16 cellular contexts compared by ENCODE assay signal in genomic region chr6:141526985-141527384, GRCh38.
"Had no signal": no experiment of that assay in that cellular context is flagged by ENCODE, and none has a peak within 500 bp of the region (broad histone marks: within the 10 kb centered on the region; RNA-seq: fewer than 3 reads in every experiment).

No MANE protein-coding gene starts in this region.

- H3K4me3 ChIP-seq: mucosa of descending colon, prostate gland, right atrium auricular region, sigmoid colon, thoracic aorta, tibial nerve, upper lobe of left lung had no signal

- H3K79me2 ChIP-seq: parathyroid adenoma had no signal

- H3K27me3 ChIP-seq: neutrophil, right atrium auricular region, sigmoid colon, tibial nerve, upper lobe of left lung had no signal

- H3K4me1 ChIP-seq: parathyroid adenoma, prostate gland, right atrium auricular region, sigmoid colon, tibial nerve, upper lobe of left lung had no signal

- H3K9me3 ChIP-seq: neutrophil, prostate gland, right atrium auricular region, sigmoid colon, thoracic aorta, upper lobe of left lung had no signal

- H3K27ac ChIP-seq: neutrophil, parathyroid adenoma, prostate gland, right atrium auricular region, sigmoid colon, thoracic aorta, tibial nerve, upper lobe of left lung had no signal

- H2AFZ ChIP-seq: parathyroid adenoma had no signal

- ATAC-seq: left ventricle myocardium superior; mucosa of descending colon; natural killer cell treated with Interleukin-12 subunit alpha and Interleukin-12 subunit beta and Interleukin-15 and Interleukin-18, amount 100 ng/mL, for 72 hours; stimulated activated memory B cell treated with anti-CD40 and anti-IgM and Interleukin-4, amounts not matched to agents 10 μg/mL and 1 μg/mL and 100 μg/mL, for 72 hours had no signal

- DNase-seq: cortex of kidney; left ventricle myocardium superior; mesenchymal stem cell; mucosa of descending colon; naive B cell; sigmoid colon; stimulated activated CD4-positive, alpha-beta T cell treated with anti-CD3 and anti-CD28 coated beads, Interleukin-4, amount 100 ng/mL, for 4 hours; upper lobe of left lung had no signal

- H3K36me3 ChIP-seq: neutrophil, prostate gland, right atrium auricular region, sigmoid colon, thoracic aorta, tibial nerve, upper lobe of left lung had no signal
